ENCODE assay signal across 9 cellular contexts in the genomic region with DNA sequence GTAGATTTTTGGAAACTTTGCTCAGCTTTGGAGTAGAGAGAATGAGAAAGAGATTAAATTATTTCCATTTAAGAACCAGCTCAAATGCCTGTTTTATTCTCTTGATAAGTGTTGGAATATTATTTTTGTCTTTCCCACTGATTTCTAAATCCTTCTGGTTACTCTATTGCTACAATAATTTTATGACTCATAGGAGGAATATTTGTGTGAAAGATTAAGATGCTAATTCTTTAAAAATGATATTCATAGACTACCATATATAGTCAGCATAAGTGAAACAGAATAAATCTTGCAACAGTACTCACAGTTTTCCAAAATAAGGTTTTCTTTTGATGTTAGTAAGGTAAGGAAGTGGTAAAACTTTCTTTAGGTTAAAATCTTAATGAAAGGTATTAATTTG.
DNase-seq lines count a peak whose midpoint lies in the region; ATAC-seq and TF ChIP-seq lines count a peak whose summit lies in the region.
"Had no signal": no experiment of that assay in that cellular context is flagged by ENCODE, and none has a peak within 500 bp of the region (broad histone marks: within the 10 kb centered on the region; RNA-seq: fewer than 3 reads in every experiment).

No MANE protein-coding gene starts in this region.

- POLR2A ChIA-PET in activated CD4-positive, alpha-beta T cell treated with anti-CD3 and anti-CD28 coated beads for 36 hours (lab: Charles Lee) = no interaction called here

- intact Hi-C loops in activated CD4-positive, alpha-beta T cell treated with anti-CD3 and anti-CD28 coated beads for 36 hours (cut with DNase I, micrococcal nuclease) = no loop called here

- CTCF ChIA-PET in activated CD4-positive, alpha-beta T cell treated with anti-CD3 and anti-CD28 coated beads for 36 hours (lab: Charles Lee) = no interaction called here

- H3K9me3 ChIP-seq in subcutaneous abdominal adipose tissue (ENCODE audit: control insufficient read depth in 5 of 5, low read length in 5 of 5) = no peaks in the 10 kb centered on the region

- peaks cover 12% of the 10 kb centered on the region for H3K27me3 Mint-ChIP-seq in activated CD4-positive, alpha-beta T cell treated with anti-CD3 and anti-CD28 coated beads for 36 hours

- no peaks in the 10 kb centered on the region for H3K36me3 Mint-ChIP-seq in activated CD4-positive, alpha-beta T cell treated with anti-CD3 and anti-CD28 coated beads for 36 hours (ENCODE audit: low read depth)

- peaks cover 5 to 10% (median 8%) of the 10 kb centered on the region in 5 donors for H3K36me3 ChIP-seq in subcutaneous abdominal adipose tissue (ENCODE audit: control insufficient read depth in 5 of 5, insufficient read depth in 5 of 5, low read length in 5 of 5)

- no peak for ATAC-seq in GM18867 (IDR thresholded peaks at IDR 0.05; ENCODE audit: unreplicated experiment)
- ATAC-seq in activated CD4-positive, alpha-beta T cell treated with anti-CD3 and anti-CD28 coated beads for 36 hours = no peak

- H3K27ac Mint-ChIP-seq in activated CD4-positive, alpha-beta T cell treated with anti-CD3 and anti-CD28 coated beads for 36 hours = no peak overlapping the region

- no peaks in the 10 kb centered on the region for H3K4me1 Mint-ChIP-seq in activated CD4-positive, alpha-beta T cell treated with anti-CD3 and anti-CD28 coated beads for 36 hours

- H3K4me1 ChIP-seq in subcutaneous abdominal adipose tissue (ENCODE audit: control insufficient read depth in 5 of 5, insufficient read depth in 5 of 5, low read length in 5 of 5) = peaks cover 0 to 18% (median 9%) of the 10 kb centered on the region in 5 donors

- no peaks in the 10 kb centered on the region for H3K9me3 Mint-ChIP-seq in activated CD4-positive, alpha-beta T cell treated with anti-CD3 and anti-CD28 coated beads for 36 hours (ENCODE audit: low read depth)

- H3K4me3 Mint-ChIP-seq in activated CD4-positive, alpha-beta T cell treated with anti-CD3 and anti-CD28 coated beads for 36 hours = no peak overlapping the region

- TF ChIP-seq CTCF in cardiac fibroblast (IDR thresholded peaks at IDR 0.05; ENCODE audit: low read depth, low read length) = no peak

- peak overlapping the region in 3 of 5 donors; percentile 30 to 86 (median 63) for H3K9ac ChIP-seq in subcutaneous abdominal adipose tissue (ENCODE audit: low read length in 5 of 5)

- H3K4me3 ChIP-seq in cardiac fibroblast (replicated peaks in 1 of 2; ENCODE audit: low read depth in 2 of 2, low read length in 2 of 2) (peak overlapping the region in 1 of 2 donors; percentile 37), subcutaneous abdominal adipose tissue (ENCODE audit: low read depth in 1 of 5, low read length in 5 of 5) (no peak overlapping the region)

- peak overlapping the region; percentile 94 for H3K27ac ChIP-seq in subcutaneous abdominal adipose tissue (ENCODE audit: low read depth, low read length)

- peak; percentile 98 for DNase-seq in HS-5 (ENCODE audit: low read depth)
- DNase-seq in cardiac fibroblast (ENCODE audit: low read depth in 2 of 2) = peak; percentile 82 to 87
- peak; percentile 80 for DNase-seq in iris pigment epithelial cell (ENCODE audit: low read depth)
- DNase-seq in cerebellar cortex (ENCODE audit: low spot score) = no peak
- DNase-seq in NCI-H69 (lab: John Stamatoyannopoulos, UW) = no peak
- DNase-seq in activated CD4-positive, alpha-beta T cell treated with anti-CD3 and anti-CD28 coated beads for 36 hours = no peak
- DNase-seq: NCI-H774 had no signal

- no peaks in the 10 kb centered on the region for H3K27me3 ChIP-seq in subcutaneous abdominal adipose tissue (ENCODE audit: control insufficient read depth in 5 of 5, insufficient read depth in 4 of 5, low read length in 5 of 5)

Comparison
In these comparisons a context has a peak if more than half of its experiments do, and no peak if none do; other contexts are left out.
1. DNase-seq: peak in HS-5 (single experiment), cardiac fibroblast (2 of 2) and iris pigment epithelial cell (single experiment); none in cerebellar cortex (single experiment), NCI-H69 (single experiment) and activated CD4-positive, alpha-beta T cell treated with anti-CD3 and anti-CD28 coated beads for 36 hours (single experiment).